ENCODE assay signal across 21 cellular contexts in genomic region chr14:30581283-30581625, GRCh38.
"Had no signal": no experiment of that assay in that cellular context is flagged by ENCODE, and none has a peak within 500 bp of the region (broad histone marks: within the 10 kb centered on the region; RNA-seq: fewer than 3 reads in every experiment).

No MANE protein-coding gene starts in this region.

- H3K27me3 ChIP-seq: MG63 had no signal

- ATAC-seq: K562, Panc1, T-cell had no signal

- H3K4me3 ChIP-seq: K562, MG63 had no signal

- H3K9me2 ChIP-seq: SK-N-SH had no signal

- H3K4me2 ChIP-seq: KMS-11, SK-N-SH had no signal

- DNase-seq: Kasumi-1, MG63, NCI-H1092 treated with DMSO at 0.1 percent for 48 hours, NCI-H1436, NCI-H187, NCI-H2029, NCI-H2081 treated with DMSO at 0.1 percent for 48 hours, NCI-H2171, NCI-H226, NCI-H446, NCI-H510A, NCI-H526 treated with DMSO at 0.1 percent for 48 hours, NCI-H748 treated with DMSO at 0.1 percent for 48 hours, SHP77, SK-N-SH, SW 1271, T-cell had no signal

- H3K27ac ChIP-seq: KMS-11, RWPE1 had no signal

- FAIRE-seq: K562 had no signal

- H3K9me3 ChIP-seq: MG63 had no signal

- H3K9ac ChIP-seq: KMS-11, SK-N-SH had no signal
